ENCODE assay signal across 1 cellular context in the genomic region with DNA sequence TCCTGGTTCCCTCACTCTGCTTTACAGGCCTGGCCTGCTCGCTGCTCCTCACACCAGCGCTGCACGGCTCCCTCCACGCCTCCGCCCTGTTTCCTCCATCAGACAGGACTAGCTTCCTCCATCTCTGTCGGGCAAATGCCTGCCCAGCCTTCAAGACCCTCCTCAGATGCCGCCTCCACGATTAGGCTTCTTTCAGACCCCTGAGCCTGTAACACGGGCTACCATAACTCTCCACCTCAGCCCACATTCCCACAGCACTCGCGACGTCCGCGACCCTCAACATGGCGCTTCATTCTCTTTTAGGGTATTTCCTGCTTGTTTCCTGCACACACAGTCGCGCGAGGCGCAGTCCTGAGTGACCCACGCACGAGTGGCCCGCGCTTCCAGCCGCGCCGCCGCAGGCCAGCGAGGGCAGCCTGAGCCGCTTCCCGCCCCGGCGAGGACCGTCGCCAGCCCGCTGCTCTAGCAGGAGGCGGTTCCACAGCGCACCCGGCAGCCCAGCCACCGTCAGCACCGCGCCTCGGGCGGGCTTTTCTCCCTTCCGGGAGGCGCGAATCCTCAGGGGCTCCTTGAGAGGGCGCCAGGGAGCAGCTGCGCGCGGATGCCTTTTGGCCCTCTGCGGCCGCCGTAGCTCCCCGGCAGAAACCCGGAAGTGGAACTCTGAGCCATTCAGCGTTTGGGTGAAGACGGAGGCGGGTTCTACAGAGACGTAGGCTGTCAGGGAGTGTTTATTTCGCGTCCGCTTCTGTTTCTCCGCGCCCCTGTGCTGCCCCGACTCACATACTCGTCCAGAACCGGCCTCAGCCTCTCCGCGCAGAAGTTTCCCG.
TF ChIP-seq lines count a peak whose summit lies in the region.

TSS of gene FRG1 (plus strand) at position 695 of the 827 bp plus-strand sequence. CDS start 138 bp downstream, outside the sequence.

TF ChIP-seq in K562, 482 proteins besides CTCF, POLR2A, EP300 and RAD21 (continued from another document and continues in another):
- TF ChIP-seq MBD1 (CRISPR knock-in tag; IDR thresholded peaks at IDR 0.05) (no peak), HDGF (IDR thresholded peaks at IDR 0.05) (no peak), RHOXF2B (CRISPR knock-in tag; conservative IDR thresholded peaks at IDR 0.05) (no peak), ZNF282 (CRISPR knock-in tag; IDR thresholded peaks at IDR 0.05) (no peak), BRD4 (IDR thresholded peaks at IDR 0.05) (no peak), JUN (IDR thresholded peaks at IDR 0.05; ENCODE audit: borderline replicate concordance, low read depth, low read length) (peak; percentile 63; the same call in 1 of the 2 replicates), JUN (CRISPR knock-in tag; IDR thresholded peaks at IDR 0.05; ENCODE audit: borderline replicate concordance) (no peak), MTA1 (IDR thresholded peaks at IDR 0.05; ENCODE audit: borderline replicate concordance) (no peak), ZC3H4 (CRISPR knock-in tag; IDR thresholded peaks at IDR 0.05; ENCODE audit: borderline replicate concordance) (no peak), ZNF175 (CRISPR knock-in tag; IDR thresholded peaks at IDR 0.05; ENCODE audit: low read depth) (no peak; the same call in 1 of the 2 replicates), HSF4 (CRISPR knock-in tag; IDR thresholded peaks at IDR 0.05; ENCODE audit: borderline replicate concordance) (no peak), RFX5 (IDR thresholded peaks at IDR 0.05; ENCODE audit: low read depth, low read length) (no peak), ZNF551 (CRISPR knock-in tag; IDR thresholded peaks at IDR 0.05) (no peak), NR3C1 (CRISPR knock-in tag; IDR thresholded peaks at IDR 0.05) (no peak), TCF7 (IDR thresholded peaks at IDR 0.05; ENCODE audit: borderline replicate concordance) (0 out of 2 replicates have a peak, but pooled peaks have one; percentile 36), USF1 (CRISPR knock-in tag; IDR thresholded peaks at IDR 0.05) (no peak), EZH2 (IDR thresholded peaks at IDR 0.05; ENCODE audit: borderline replicate concordance, low read depth, low read length) (no peak), ZNF263 (CRISPR knock-in tag; IDR thresholded peaks at IDR 0.05; ENCODE audit: borderline replicate concordance) (no peak; the same call in 1 of the 2 replicates), ERF (CRISPR knock-in tag; IDR thresholded peaks at IDR 0.05) (no peak), ZNF12 (CRISPR knock-in tag; IDR thresholded peaks at IDR 0.05) (no peak; the same call in none of the 2 replicates), BRF1 (IDR thresholded peaks at IDR 0.05; ENCODE audit: borderline replicate concordance, extremely low read depth, insufficient read length) (no peak), ZNF583 (CRISPR knock-in tag; IDR thresholded peaks at IDR 0.05) (no peak), HMGXB4 (CRISPR knock-in tag; IDR thresholded peaks at IDR 0.05) (peak; percentile 94), U2AF1 (optimal IDR thresholded peaks at IDR 0.05; ENCODE audit: low read depth, low read length) (no peak), ZNF134 (CRISPR knock-in tag; conservative IDR thresholded peaks at IDR 0.05) (no peak), CBFB (CRISPR knock-in tag; IDR thresholded peaks at IDR 0.05) (peak; percentile 49), KAT7 (CRISPR knock-in tag; IDR thresholded peaks at IDR 0.05; ENCODE audit: borderline replicate concordance) (peak; percentile 88; the same call in 1 of the 2 replicates), GTF2E2 (tag; IDR thresholded peaks at IDR 0.05) (no peak), BRCA1 (IDR thresholded peaks at IDR 0.05) (no peak), BRCA1 (CRISPR knock-in tag; IDR thresholded peaks at IDR 0.05) (no peak), ZNF79 (CRISPR knock-in tag; IDR thresholded peaks at IDR 0.05; ENCODE audit: low read depth) (no peak), CSDE1 (IDR thresholded peaks at IDR 0.05) (no peak; a peak in 1 of 4 replicates), WHSC1 (IDR thresholded peaks at IDR 0.05; ENCODE audit: low read length) (no peak)
- TF ChIP-seq, protein P1, sequence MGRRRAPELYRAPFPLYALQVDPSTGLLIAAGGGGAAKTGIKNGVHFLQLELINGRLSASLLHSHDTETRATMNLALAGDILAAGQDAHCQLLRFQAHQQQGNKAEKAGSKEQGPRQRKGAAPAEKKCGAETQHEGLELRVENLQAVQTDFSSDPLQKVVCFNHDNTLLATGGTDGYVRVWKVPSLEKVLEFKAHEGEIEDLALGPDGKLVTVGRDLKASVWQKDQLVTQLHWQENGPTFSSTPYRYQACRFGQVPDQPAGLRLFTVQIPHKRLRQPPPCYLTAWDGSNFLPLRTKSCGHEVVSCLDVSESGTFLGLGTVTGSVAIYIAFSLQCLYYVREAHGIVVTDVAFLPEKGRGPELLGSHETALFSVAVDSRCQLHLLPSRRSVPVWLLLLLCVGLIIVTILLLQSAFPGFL (CRISPR knock-in tag; IDR thresholded peaks at IDR 0.05), result no peak
- TF ChIP-seq, protein P2, sequence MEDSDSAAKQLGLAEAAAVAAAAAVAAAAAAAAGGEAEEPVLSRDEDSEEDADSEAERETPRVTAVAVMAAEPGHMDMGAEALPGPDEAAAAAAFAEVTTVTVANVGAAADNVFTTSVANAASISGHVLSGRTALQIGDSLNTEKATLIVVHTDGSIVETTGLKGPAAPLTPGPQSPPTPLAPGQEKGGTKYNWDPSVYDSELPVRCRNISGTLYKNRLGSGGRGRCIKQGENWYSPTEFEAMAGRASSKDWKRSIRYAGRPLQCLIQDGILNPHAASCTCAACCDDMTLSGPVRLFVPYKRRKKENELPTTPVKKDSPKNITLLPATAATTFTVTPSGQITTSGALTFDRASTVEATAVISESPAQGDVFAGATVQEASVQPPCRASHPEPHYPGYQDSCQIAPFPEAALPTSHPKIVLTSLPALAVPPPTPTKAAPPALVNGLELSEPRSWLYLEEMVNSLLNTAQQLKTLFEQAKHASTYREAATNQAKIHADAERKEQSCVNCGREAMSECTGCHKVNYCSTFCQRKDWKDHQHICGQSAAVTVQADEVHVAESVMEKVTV (CRISPR knock-in tag; IDR thresholded peaks at IDR 0.05), result no peak
- TF ChIP-seq, protein P3, sequence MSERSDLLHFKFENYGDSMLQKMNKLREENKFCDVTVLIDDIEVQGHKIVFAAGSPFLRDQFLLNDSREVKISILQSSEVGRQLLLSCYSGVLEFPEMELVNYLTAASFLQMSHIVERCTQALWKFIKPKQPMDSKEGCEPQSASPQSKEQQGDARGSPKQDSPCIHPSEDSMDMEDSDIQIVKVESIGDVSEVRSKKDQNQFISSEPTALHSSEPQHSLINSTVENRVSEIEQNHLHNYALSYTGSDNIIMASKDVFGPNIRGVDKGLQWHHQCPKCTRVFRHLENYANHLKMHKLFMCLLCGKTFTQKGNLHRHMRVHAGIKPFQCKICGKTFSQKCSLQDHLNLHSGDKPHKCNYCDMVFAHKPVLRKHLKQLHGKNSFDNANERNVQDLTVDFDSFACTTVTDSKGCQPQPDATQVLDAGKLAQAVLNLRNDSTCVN (CRISPR knock-in tag; IDR thresholded peaks at IDR 0.05), result no peak
- TF ChIP-seq, protein P4, sequence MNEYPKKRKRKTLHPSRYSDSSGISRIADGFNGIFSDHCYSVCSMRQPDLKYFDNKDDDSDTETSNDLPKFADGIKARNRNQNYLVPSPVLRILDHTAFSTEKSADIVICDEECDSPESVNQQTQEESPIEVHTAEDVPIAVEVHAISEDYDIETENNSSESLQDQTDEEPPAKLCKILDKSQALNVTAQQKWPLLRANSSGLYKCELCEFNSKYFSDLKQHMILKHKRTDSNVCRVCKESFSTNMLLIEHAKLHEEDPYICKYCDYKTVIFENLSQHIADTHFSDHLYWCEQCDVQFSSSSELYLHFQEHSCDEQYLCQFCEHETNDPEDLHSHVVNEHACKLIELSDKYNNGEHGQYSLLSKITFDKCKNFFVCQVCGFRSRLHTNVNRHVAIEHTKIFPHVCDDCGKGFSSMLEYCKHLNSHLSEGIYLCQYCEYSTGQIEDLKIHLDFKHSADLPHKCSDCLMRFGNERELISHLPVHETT (CRISPR knock-in tag; conservative IDR thresholded peaks at IDR 0.05 in 1 of 2, IDR thresholded peaks at IDR 0.05 in 1 of 2), result peak in 1 of 2 experiments; percentile 94; a peak in 2 of 4 replicates
- TF ChIP-seq, protein P5, sequence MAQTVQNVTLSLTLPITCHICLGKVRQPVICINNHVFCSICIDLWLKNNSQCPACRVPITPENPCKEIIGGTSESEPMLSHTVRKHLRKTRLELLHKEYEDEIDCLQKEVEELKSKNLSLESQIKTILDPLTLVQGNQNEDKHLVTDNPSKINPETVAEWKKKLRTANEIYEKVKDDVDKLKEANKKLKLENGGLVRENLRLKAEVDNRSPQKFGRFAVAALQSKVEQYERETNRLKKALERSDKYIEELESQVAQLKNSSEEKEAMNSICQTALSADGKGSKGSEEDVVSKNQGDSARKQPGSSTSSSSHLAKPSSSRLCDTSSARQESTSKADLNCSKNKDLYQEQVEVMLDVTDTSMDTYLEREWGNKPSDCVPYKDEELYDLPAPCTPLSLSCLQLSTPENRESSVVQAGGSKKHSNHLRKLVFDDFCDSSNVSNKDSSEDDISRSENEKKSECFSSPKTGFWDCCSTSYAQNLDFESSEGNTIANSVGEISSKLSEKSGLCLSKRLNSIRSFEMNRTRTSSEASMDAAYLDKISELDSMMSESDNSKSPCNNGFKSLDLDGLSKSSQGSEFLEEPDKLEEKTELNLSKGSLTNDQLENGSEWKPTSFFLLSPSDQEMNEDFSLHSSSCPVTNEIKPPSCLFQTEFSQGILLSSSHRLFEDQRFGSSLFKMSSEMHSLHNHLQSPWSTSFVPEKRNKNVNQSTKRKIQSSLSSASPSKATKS (CRISPR knock-in tag; IDR thresholded peaks at IDR 0.05), result no peak
- TF ChIP-seq, protein P6, sequence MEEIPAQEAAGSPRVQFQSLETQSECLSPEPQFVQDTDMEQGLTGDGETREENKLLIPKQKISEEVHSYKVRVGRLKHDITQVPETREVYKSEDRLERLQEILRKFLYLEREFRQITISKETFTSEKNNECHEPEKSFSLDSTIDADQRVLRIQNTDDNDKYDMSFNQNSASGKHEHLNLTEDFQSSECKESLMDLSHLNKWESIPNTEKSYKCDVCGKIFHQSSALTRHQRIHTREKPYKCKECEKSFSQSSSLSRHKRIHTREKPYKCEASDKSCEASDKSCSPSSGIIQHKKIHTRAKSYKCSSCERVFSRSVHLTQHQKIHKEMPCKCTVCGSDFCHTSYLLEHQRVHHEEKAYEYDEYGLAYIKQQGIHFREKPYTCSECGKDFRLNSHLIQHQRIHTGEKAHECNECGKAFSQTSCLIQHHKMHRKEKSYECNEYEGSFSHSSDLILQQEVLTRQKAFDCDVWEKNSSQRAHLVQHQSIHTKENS (CRISPR knock-in tag; IDR thresholded peaks at IDR 0.05), result no peak
- TF ChIP-seq, protein P7, sequence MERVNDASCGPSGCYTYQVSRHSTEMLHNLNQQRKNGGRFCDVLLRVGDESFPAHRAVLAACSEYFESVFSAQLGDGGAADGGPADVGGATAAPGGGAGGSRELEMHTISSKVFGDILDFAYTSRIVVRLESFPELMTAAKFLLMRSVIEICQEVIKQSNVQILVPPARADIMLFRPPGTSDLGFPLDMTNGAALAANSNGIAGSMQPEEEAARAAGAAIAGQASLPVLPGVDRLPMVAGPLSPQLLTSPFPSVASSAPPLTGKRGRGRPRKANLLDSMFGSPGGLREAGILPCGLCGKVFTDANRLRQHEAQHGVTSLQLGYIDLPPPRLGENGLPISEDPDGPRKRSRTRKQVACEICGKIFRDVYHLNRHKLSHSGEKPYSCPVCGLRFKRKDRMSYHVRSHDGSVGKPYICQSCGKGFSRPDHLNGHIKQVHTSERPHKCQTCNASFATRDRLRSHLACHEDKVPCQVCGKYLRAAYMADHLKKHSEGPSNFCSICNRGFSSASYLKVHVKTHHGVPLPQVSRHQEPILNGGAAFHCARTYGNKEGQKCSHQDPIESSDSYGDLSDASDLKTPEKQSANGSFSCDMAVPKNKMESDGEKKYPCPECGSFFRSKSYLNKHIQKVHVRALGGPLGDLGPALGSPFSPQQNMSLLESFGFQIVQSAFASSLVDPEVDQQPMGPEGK (CRISPR knock-in tag; IDR thresholded peaks at IDR 0.05; ENCODE audit: borderline replicate concordance), result no peak
